Comparison of ENCODE assay signal across 1 cellular context in genomic region chr6:53306819-53307347, GRCh38.
TF ChIP-seq lines count a peak whose summit lies in the region.

No MANE protein-coding gene starts in this region.

TF ChIP-seq in GM12878, 131 proteins besides CTCF, POLR2A, EP300 and RAD21 (continued from another document):
- no peak for TF ChIP-seq PBX3 (IDR thresholded peaks at IDR 0.05; ENCODE audit: insufficient replicate concordance, low read depth, low read length)
- peak; percentile 21; the same call in 1 of the 2 replicates for TF ChIP-seq CREM (IDR thresholded peaks at IDR 0.05; ENCODE audit: low read depth)
- peak; percentile 32; the same call in 1 of the 2 replicates for TF ChIP-seq CBX5 (IDR thresholded peaks at IDR 0.05; ENCODE audit: low read depth)
- TF ChIP-seq RFX5 (IDR thresholded peaks at IDR 0.05; ENCODE audit: low read depth, low read length): no peak
- 0 out of 2 replicates have a peak, but pooled peaks have one; percentile 26 for TF ChIP-seq GATAD2B (conservative IDR thresholded peaks at IDR 0.05; ENCODE audit: low read depth)
- TF ChIP-seq ZNF592 (IDR thresholded peaks at IDR 0.05): no peak
- TF ChIP-seq SP1 (IDR thresholded peaks at IDR 0.05; ENCODE audit: low read depth, low read length): no peak
- TF ChIP-seq ELK1 (IDR thresholded peaks at IDR 0.05; ENCODE audit: low read depth, low read length): no peak
- TF ChIP-seq NR2C1 (IDR thresholded peaks at IDR 0.05): no peak
- TF ChIP-seq POU2F2 (IDR thresholded peaks at IDR 0.05; ENCODE audit: borderline replicate concordance, low read depth, low read length): no peak
- TF ChIP-seq IRF3 (IDR thresholded peaks at IDR 0.05): no peak
- TF ChIP-seq BACH1 (IDR thresholded peaks at IDR 0.05; ENCODE audit: borderline replicate concordance): no peak
- TF ChIP-seq FOXM1 (IDR thresholded peaks at IDR 0.05; ENCODE audit: low read depth, low read length): peak; percentile 78; the same call in 1 of the 2 replicates
- TF ChIP-seq HCFC1 (IDR thresholded peaks at IDR 0.05; ENCODE audit: low read length): no peak
- no peak for TF ChIP-seq MXI1 (IDR thresholded peaks at IDR 0.05; ENCODE audit: low read depth, low read length)
- TF ChIP-seq TBL1XR1 (IDR thresholded peaks at IDR 0.05; ENCODE audit: low read depth, low read length): no peak
- no peak for TF ChIP-seq POLR2AphosphoS2 (IDR thresholded peaks at IDR 0.05; ENCODE audit: low read depth, low read length)
- TF ChIP-seq HDGF (IDR thresholded peaks at IDR 0.05): no peak
- 0 out of 2 replicates have a peak, but pooled peaks have one; percentile 64 for TF ChIP-seq RCOR1 (conservative IDR thresholded peaks at IDR 0.05; ENCODE audit: low read depth, low read length)
- TF ChIP-seq RAD51 (IDR thresholded peaks at IDR 0.05): peak; percentile 33; the same call in 1 of the 2 replicates
